22 cellular contexts compared by ENCODE assay signal in genomic region chr7:105213619-105214018, GRCh38.
DNase-seq lines count a peak whose midpoint lies in the region; ATAC-seq, FAIRE-seq and TF ChIP-seq lines count a peak whose summit lies in the region.
"Had no signal": no experiment of that assay in that cellular context is flagged by ENCODE, and none has a peak within 500 bp of the region (broad histone marks: within the 10 kb centered on the region; RNA-seq: fewer than 3 reads in every experiment).

No MANE protein-coding gene starts in this region.

- H3K9me3 ChIP-seq in K562 (replicated peaks; ENCODE audit: control insufficient read depth, insufficient read depth, low read depth, low read length), result no peaks in the 10 kb centered on the region
- no peaks in the 10 kb centered on the region for H3K9me3 ChIP-seq in neutrophil
- H3K9me3 ChIP-seq in PC-9 (ENCODE audit: insufficient read depth, low read depth), result no peaks in the 10 kb centered on the region
- H3K9me3 ChIP-seq: ascending aorta, Caco-2, HAP-1, heart left ventricle, SK-N-SH had no signal

- H3K9me2 ChIP-seq in PC-9 (ENCODE audit: insufficient read depth), result no peaks in the 10 kb centered on the region
- H3K9me2 ChIP-seq: SK-N-SH had no signal

- peaks cover 7% of the 10 kb centered on the region; the same call in 1 of the 3 replicates for H3K79me2 ChIP-seq in K562 (ENCODE audit: control insufficient read depth, insufficient read depth, low read length)
- peaks cover 50% of the 10 kb centered on the region for H3K79me2 ChIP-seq in PC-9 (ENCODE audit: low read depth)

- H3F3A ChIP-seq in PC-9 (ENCODE audit: insufficient read depth, low read depth), result peaks cover 8% of the 10 kb centered on the region; the same call in 1 of the 2 replicates

- no peak for TF ChIP-seq CTCF in K562 (IDR thresholded peaks at IDR 0.05 in 2 of 3, conservative IDR thresholded peaks at IDR 0.05 in 1 of 3; ENCODE audit: insufficient read depth in 2 of 3, low read depth in 1 of 3, low read length in 3 of 3)
- TF ChIP-seq CTCF in neutrophil (IDR thresholded peaks at IDR 0.05), result no peak
- no peak for TF ChIP-seq CTCF in PC-9 (conservative IDR thresholded peaks at IDR 0.05)

- H3K36me3 ChIP-seq in K562 (ENCODE audit: control insufficient read depth, insufficient read depth, low read length) (no peaks in the 10 kb centered on the region), neutrophil (no peaks in the 10 kb centered on the region), PC-9 (ENCODE audit: low read depth) (no peaks in the 10 kb centered on the region)
- H3K36me3 ChIP-seq: ascending aorta, HAP-1, heart left ventricle had no signal

- intact Hi-C loops in K562 (cut with micrococcal nuclease) (no loop called here), PC-9 (cut with micrococcal nuclease; ENCODE audit: unreplicated experiment) (no loop called here)

- H3K9me1 ChIP-seq in K562 (ENCODE audit: control insufficient read depth, insufficient read depth, low read length), result no peaks in the 10 kb centered on the region

- TF ChIP-seq RAD21 in K562 (CRISPR knock-in tag; conservative IDR thresholded peaks at IDR 0.05 in 1 of 2, IDR thresholded peaks at IDR 0.05 in 1 of 2), result no peak

- CTCF ChIA-PET in K562 (lab: Yijun Ruan, JAX; ENCODE audit: low intra/inter-chr PET ratio), result no interaction called here
- CTCF ChIA-PET in PC-9 (lab: Charles Lee), result no interaction called here

- no peak for TF ChIP-seq POLR2A in K562 (conservative IDR thresholded peaks at IDR 0.05)

- H2AFZ ChIP-seq in K562 (ENCODE audit: low read depth, low read length), result no peak overlapping the region
- H2AFZ ChIP-seq in PC-9, result no peak overlapping the region

- H3K4me1 ChIP-seq in K562 (replicated peaks in 1 of 2; ENCODE audit: control insufficient read depth in 2 of 2, insufficient read depth in 2 of 2, low read length in 2 of 2) (no peaks in the 10 kb centered on the region), neutrophil (ENCODE audit: control insufficient read depth in 1 of 2, insufficient read depth in 1 of 2, low read depth in 1 of 2, low read length in 1 of 2) (peaks cover 76 to 81% of the 10 kb centered on the region in 2 experiments), PC-9 (replicated peaks; ENCODE audit: insufficient read depth) (peaks cover 20% of the 10 kb centered on the region)
- H3K4me1 ChIP-seq: HAP-1 had no signal

- H3K27me3 ChIP-seq in K562 (ENCODE audit: control insufficient read depth in 2 of 2, insufficient read depth in 2 of 2, low read length in 2 of 2), result no peaks in the 10 kb centered on the region
- no peaks in the 10 kb centered on the region for H3K27me3 ChIP-seq in neutrophil
- H3K27me3 ChIP-seq in PC-9 (ENCODE audit: insufficient read depth, low read depth), result no peaks in the 10 kb centered on the region
- H3K27me3 ChIP-seq: ascending aorta, heart left ventricle had no signal

- no peak overlapping the region for H3K4me3 ChIP-seq in K562
- peak overlapping the region; percentile 47 to 53 for H3K4me3 ChIP-seq in neutrophil (ENCODE audit: low read depth in 1 of 2, low read length in 1 of 2)
- no peak overlapping the region for H3K4me3 ChIP-seq in PC-9
- H3K4me3 ChIP-seq: ascending aorta, HAP-1, heart left ventricle had no signal

- no peak for ATAC-seq in K562
- ATAC-seq in HG02884 (IDR thresholded peaks at IDR 0.05; ENCODE audit: unreplicated experiment), result no peak
- ATAC-seq: heart left ventricle had no signal

- TF ChIP-seq EP300 in K562 (IDR thresholded peaks at IDR 0.05; ENCODE audit: low read length), result no peak

- H3K27ac ChIP-seq in K562 (ENCODE audit: extremely low read depth, low read depth, low read length) (no peak overlapping the region), neutrophil (peak overlapping the region; percentile 87), PC-9 (no peak overlapping the region)
- H3K27ac ChIP-seq: 22Rv1, ascending aorta, heart left ventricle had no signal

- BruUV-seq in K562 (replicated peaks; lab: Mats Ljungman, UMichigan) (no TSS peak), PC-9 (replicated peaks; lab: Mats Ljungman, UMichigan) (no TSS peak)

- POLR2A ChIA-PET in K562 (lab: Yijun Ruan, JAX), result interaction anchor here (1.0 to 2.0 kb wide), 3 partner anchors 9 to 16 kb away, joined by 3 to 7 read pairs (median 4); no protein-coding TSS in a partner anchor
- POLR2A ChIA-PET in PC-9 (lab: Charles Lee; ENCODE audit: unreplicated experiment), result interaction anchor here (0.6 kb wide), 1 partner anchor 70 kb away, joined by 6 read pairs; no protein-coding TSS in a partner anchor

- H3K4me2 ChIP-seq in K562 (ENCODE audit: insufficient read depth, low read length), result no peak overlapping the region
- no peak overlapping the region for H3K4me2 ChIP-seq in PC-9
- H3K4me2 ChIP-seq: SK-N-SH had no signal

- in situ Hi-C loops in K562 (cut with MboI), result no loop called here

- FAIRE-seq in K562 (lab: Jason Lieb, UNC), result no peak

- H3K9ac ChIP-seq in K562 (ENCODE audit: insufficient read depth in 1 of 2, low read depth in 2 of 2, low read length in 2 of 2), result no peak overlapping the region
- H3K9ac ChIP-seq: SK-N-SH had no signal

- DNase-seq in NCI-H1694 treated with DMSO at 0.1 percent for 48 hours (lab: John Stamatoyannopoulos, UW), result peak; percentile 14
- no peak for DNase-seq in NCI-H1694 (lab: John Stamatoyannopoulos, UW)
- DNase-seq in MV-4-11 (lab: John Stamatoyannopoulos, UW), result peak; percentile 83
- DNase-seq in K562 (ENCODE audit: extremely low read depth in 1 of 4, low spot score in 3 of 4), result no peak
- DNase-seq in PC-9, result no peak
- DNase-seq in activated CD4-positive, CD25-positive, alpha-beta regulatory T cell (lab: John Stamatoyannopoulos, UW), result no peak
- DNase-seq: activated CD4-positive, alpha-beta T cell treated with anti-CD3 and anti-CD28 coated beads, Interleukin-2, amount 50 U/mL, for 48 hours; activated CD8-positive, alpha-beta memory T cell treated with anti-CD3 and anti-CD28 coated beads, Interleukin-2, amount 50 U/mL, for 48 hours; Caco-2; caudate nucleus; DMS79 treated with DMSO at 0.1 percent for 48 hours; heart left ventricle; mesenchymal stem cell; NCI-H1436; NCI-H510A treated with DMSO at 0.1 percent for 48 hours; RPMI8226; SK-N-SH had no signal

- WGBS in K562 (ENCODE audit: insufficient coverage, low coverage, missing lambda C conversion rate), result 46% methylated on average over 2 of the region's 2 CpGs

- H4K20me1 ChIP-seq in K562 (replicated peaks; ENCODE audit: control insufficient read depth, insufficient read depth, low read length), result no peaks in the 10 kb centered on the region
- H4K20me1 ChIP-seq in PC-9 (ENCODE audit: insufficient read depth), result no peaks in the 10 kb centered on the region

TF ChIP-seq in K562, 482 proteins besides CTCF, POLR2A, EP300 and RAD21 (continues in another document):
- peak; percentile 16; the same call in 1 of the 2 replicates for TF ChIP-seq RFX1 (IDR thresholded peaks at IDR 0.05)
- TF ChIP-seq TARDBP (IDR thresholded peaks at IDR 0.05), result no peak
- TF ChIP-seq, protein P1, sequence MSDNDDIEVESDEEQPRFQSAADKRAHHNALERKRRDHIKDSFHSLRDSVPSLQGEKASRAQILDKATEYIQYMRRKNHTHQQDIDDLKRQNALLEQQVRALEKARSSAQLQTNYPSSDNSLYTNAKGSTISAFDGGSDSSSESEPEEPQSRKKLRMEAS (CRISPR knock-in tag; IDR thresholded peaks at IDR 0.05), result no peak
- no peak for TF ChIP-seq USF1 (CRISPR knock-in tag; IDR thresholded peaks at IDR 0.05)
- TF ChIP-seq CEBPG (CRISPR knock-in tag; IDR thresholded peaks at IDR 0.05), result no peak
- TF ChIP-seq CEBPG (tag; conservative IDR thresholded peaks at IDR 0.05 in 1 of 2, IDR thresholded peaks at IDR 0.05 in 1 of 2), result 0 out of 4 replicates have a peak, but pooled peaks of 1 of the 2 experiments have one; percentile 17
- TF ChIP-seq, protein P2, sequence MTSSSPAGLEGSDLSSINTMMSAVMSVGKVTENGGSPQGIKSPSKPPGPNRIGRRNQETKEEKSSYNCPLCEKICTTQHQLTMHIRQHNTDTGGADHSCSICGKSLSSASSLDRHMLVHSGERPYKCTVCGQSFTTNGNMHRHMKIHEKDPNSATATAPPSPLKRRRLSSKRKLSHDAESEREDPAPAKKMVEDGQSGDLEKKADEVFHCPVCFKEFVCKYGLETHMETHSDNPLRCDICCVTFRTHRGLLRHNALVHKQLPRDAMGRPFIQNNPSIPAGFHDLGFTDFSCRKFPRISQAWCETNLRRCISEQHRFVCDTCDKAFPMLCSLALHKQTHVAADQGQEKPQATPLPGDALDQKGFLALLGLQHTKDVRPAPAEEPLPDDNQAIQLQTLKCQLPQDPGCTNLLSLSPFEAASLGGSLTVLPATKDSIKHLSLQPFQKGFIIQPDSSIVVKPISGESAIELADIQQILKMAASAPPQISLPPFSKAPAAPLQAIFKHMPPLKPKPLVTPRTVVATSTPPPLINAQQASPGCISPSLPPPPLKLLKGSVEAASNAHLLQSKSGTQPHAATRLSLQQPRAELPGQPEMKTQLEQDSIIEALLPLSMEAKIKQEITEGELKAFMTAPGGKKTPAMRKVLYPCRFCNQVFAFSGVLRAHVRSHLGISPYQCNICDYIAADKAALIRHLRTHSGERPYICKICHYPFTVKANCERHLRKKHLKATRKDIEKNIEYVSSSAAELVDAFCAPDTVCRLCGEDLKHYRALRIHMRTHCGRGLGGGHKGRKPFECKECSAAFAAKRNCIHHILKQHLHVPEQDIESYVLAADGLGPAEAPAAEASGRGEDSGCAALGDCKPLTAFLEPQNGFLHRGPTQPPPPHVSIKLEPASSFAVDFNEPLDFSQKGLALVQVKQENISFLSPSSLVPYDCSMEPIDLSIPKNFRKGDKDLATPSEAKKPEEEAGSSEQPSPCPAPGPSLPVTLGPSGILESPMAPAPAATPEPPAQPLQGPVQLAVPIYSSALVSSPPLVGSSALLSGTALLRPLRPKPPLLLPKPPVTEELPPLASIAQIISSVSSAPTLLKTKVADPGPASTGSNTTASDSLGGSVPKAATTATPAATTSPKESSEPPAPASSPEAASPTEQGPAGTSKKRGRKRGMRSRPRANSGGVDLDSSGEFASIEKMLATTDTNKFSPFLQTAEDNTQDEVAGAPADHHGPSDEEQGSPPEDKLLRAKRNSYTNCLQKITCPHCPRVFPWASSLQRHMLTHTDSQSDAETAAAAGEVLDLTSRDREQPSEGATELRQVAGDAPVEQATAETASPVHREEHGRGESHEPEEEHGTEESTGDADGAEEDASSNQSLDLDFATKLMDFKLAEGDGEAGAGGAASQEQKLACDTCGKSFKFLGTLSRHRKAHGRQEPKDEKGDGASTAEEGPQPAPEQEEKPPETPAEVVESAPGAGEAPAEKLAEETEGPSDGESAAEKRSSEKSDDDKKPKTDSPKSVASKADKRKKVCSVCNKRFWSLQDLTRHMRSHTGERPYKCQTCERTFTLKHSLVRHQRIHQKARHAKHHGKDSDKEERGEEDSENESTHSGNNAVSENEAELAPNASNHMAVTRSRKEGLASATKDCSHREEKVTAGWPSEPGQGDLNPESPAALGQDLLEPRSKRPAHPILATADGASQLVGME (CRISPR knock-in tag; IDR thresholded peaks at IDR 0.05), result no peak

Comparison
In these comparisons a context has a peak if more than half of its experiments do, and no peak if none do; other contexts are left out.
1. DNase-seq: peak in NCI-H1694 treated with DMSO at 0.1 percent for 48 hours (single experiment) and MV-4-11 (single experiment); none in NCI-H1694 (single experiment), K562 (0 of 4), PC-9 (0 of 2) and activated CD4-positive, CD25-positive, alpha-beta regulatory T cell (0 of 4).
2. H3K4me3 ChIP-seq: peak in neutrophil (2 of 2); none in K562 (single experiment) and PC-9 (single experiment).